In the genomic region with DNA sequence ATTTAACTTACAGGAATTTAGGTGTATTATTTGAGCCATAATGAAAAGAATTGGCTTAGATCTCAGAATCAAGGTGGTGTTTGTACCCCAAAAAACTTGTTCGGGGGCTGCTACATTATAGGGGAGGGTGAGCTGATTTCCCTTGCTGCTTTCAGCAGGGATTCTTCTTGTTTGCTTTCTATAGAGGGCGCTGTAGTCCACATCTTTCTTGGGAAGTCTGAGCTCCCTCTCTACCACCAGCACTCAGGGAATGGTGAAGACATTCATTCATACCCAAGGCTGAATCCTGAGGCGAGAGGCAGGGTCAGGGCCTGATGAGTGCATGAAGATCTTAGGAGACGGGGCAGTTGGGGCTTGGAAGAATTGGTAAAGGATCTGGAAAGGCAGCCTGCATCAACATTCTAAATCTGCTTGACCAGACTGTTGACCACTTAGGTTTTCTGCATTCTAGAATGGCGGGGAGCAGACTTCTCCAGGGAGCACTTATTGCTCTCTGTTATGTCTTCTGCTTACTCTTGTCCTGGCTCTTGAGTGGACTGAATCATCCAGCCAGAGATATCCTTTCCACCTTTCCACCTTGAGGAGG, we compare ENCODE assay signal across 1 cellular context.
TF ChIP-seq lines count a peak whose summit lies in the region.

No MANE protein-coding gene starts in this region.

TF ChIP-seq in GM23338, 12 proteins besides CTCF, POLR2A, EP300 and RAD21:
- TF ChIP-seq REST (IDR thresholded peaks at IDR 0.05; ENCODE audit: unreplicated experiment) = no peak
- TF ChIP-seq EZH2 (IDR thresholded peaks at IDR 0.05; ENCODE audit: low read depth, unreplicated experiment) = no peak
- no peak for TF ChIP-seq JUNB (IDR thresholded peaks at IDR 0.05; ENCODE audit: unreplicated experiment)
- TF ChIP-seq NANOG (IDR thresholded peaks at IDR 0.05; ENCODE audit: borderline replicate concordance) = no peak
- TF ChIP-seq ZNF114 (CRISPR knock-in tag; IDR thresholded peaks at IDR 0.05) = no peak
- no peak for TF ChIP-seq ZNF331 (CRISPR knock-in tag; IDR thresholded peaks at IDR 0.05; ENCODE audit: low read depth)
- TF ChIP-seq ETS1 (IDR thresholded peaks at IDR 0.05) = no peak
- TF ChIP-seq POLR2AphosphoS5 (IDR thresholded peaks at IDR 0.05; ENCODE audit: low read depth) = no peak
- TF ChIP-seq, protein P1, sequence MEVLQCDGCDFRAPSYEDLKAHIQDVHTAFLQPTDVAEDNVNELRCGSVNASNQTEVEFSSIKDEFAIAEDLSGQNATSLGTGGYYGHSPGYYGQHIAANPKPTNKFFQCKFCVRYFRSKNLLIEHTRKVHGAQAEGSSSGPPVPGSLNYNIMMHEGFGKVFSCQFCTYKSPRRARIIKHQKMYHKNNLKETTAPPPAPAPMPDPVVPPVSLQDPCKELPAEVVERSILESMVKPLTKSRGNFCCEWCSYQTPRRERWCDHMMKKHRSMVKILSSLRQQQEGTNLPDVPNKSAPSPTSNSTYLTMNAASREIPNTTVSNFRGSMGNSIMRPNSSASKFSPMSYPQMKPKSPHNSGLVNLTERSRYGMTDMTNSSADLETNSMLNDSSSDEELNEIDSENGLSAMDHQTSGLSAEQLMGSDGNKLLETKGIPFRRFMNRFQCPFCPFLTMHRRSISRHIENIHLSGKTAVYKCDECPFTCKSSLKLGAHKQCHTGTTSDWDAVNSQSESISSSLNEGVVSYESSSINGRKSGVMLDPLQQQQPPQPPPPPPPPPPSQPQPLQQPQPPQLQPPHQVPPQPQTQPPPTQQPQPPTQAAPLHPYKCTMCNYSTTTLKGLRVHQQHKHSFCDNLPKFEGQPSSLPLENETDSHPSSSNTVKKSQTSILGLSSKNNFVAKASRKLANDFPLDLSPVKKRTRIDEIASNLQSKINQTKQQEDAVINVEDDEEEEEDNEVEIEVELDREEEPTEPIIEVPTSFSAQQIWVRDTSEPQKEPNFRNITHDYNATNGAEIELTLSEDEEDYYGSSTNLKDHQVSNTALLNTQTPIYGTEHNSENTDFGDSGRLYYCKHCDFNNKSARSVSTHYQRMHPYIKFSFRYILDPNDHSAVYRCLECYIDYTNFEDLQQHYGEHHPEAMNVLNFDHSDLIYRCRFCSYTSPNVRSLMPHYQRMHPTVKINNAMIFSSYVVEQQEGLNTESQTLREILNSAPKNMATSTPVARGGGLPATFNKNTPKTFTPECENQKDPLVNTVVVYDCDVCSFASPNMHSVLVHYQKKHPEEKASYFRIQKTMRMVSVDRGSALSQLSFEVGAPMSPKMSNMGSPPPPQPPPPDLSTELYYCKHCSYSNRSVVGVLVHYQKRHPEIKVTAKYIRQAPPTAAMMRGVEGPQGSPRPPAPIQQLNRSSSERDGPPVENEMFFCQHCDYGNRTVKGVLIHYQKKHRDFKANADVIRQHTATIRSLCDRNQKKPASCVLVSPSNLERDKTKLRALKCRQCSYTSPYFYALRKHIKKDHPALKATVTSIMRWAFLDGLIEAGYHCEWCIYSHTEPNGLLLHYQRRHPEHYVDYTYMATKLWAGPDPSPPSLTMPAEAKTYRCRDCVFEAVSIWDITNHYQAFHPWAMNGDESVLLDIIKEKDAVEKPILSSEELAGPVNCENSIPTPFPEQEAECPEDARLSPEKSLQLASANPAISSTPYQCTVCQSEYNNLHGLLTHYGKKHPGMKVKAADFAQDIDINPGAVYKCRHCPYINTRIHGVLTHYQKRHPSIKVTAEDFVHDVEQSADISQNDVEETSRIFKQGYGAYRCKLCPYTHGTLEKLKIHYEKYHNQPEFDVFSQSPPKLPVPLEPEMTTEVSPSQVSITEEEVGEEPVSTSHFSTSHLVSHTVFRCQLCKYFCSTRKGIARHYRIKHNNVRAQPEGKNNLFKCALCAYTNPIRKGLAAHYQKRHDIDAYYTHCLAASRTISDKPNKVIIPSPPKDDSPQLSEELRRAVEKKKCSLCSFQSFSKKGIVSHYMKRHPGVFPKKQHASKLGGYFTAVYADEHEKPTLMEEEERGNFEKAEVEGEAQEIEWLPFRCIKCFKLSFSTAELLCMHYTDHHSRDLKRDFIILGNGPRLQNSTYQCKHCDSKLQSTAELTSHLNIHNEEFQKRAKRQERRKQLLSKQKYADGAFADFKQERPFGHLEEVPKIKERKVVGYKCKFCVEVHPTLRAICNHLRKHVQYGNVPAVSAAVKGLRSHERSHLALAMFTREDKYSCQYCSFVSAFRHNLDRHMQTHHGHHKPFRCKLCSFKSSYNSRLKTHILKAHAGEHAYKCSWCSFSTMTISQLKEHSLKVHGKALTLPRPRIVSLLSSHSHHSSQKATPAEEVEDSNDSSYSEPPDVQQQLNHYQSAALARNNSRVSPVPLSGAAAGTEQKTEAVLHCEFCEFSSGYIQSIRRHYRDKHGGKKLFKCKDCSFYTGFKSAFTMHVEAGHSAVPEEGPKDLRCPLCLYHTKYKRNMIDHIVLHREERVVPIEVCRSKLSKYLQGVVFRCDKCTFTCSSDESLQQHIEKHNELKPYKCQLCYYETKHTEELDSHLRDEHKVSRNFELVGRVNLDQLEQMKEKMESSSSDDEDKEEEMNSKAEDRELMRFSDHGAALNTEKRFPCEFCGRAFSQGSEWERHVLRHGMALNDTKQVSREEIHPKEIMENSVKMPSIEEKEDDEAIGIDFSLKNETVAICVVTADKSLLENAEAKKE (CRISPR knock-in tag; IDR thresholded peaks at IDR 0.05) = no peak
- TF ChIP-seq STAT1 (IDR thresholded peaks at IDR 0.05; ENCODE audit: unreplicated experiment) = no peak
